In genomic region chr1:39782103-39782502, GRCh38 we compare ENCODE assay signal across 8 cellular contexts. TPM values are rescaled to one million over a fixed set of nuclear protein-coding genes. Genes with fewer than 3 reads are reported as not detected.
"Had no signal": no experiment of that assay in that cellular context is flagged by ENCODE, and none has a peak within 500 bp of the region (broad histone marks: within the 10 kb centered on the region; RNA-seq: fewer than 3 reads in every experiment).

No MANE protein-coding gene starts in this region.

- ATAC-seq: K562 had no signal

- H3K9me3 Mint-ChIP-seq: H9, HFFc6 had no signal

- H3K4me3 Mint-ChIP-seq: H9, HFFc6 had no signal

- FAIRE-seq: HTR-8/SVneo, K562 had no signal

- H3K4me3 ChIP-seq: K562 had no signal

- DNase-seq: GOT3, H9, HCEC 1CT, HFFc6, IMR-90 had no signal

- H3K27ac Mint-ChIP-seq: H9, HFFc6 had no signal

RNA-seq across cellular contexts. Expression of gene BMP8B, which starts 6.6 kb away (rescaled TPM):
- total RNA-seq: HFFc6, IMR-90 had no signal
- polyA plus RNA-seq: IMR-90 had no signal

RNA-seq across cellular contexts. Expression of gene OXCT2, which starts 11.0 kb away (rescaled TPM):
- total RNA-seq: H4 had no signal
